1 cellular context compared by ENCODE assay signal in the genomic region with DNA sequence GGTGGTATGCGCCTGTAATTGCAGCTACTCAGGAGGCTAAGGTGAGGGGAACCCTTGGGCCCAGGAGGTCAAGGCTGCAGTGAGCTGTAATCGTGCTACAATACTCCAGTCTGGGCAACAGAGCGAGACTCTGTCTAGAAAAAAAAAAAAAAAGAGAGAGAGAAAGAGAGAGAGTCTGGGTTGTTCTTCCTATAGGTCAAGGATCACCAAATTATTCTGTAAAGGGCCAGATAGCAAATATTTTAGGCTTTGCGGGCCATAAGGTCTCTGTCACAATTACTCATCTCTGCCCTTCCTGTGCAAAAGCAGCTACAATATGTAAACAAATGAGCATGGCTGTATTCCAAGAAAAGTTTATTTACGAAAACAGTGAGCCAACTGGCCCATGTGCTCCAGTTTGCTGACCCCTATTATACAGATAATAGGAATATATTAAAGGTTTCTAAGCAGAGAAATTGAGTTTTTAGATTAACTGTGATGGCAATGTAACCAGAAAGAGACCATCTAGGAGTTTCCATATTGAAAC.
A peak's percentile ranks its signal among the peaks of the same experiment; 100 is the strongest.
TF ChIP-seq lines count a peak whose summit lies in the region.

No MANE protein-coding gene starts in this region.

TF ChIP-seq in HepG2, 621 proteins besides CTCF, POLR2A, EP300 and RAD21 (continued from another document):
- TF ChIP-seq ZNF878 (CRISPR knock-in tag; IDR thresholded peaks at IDR 0.05) = 0 out of 2 replicates have a peak, but pooled peaks have one; percentile 55
- TF ChIP-seq SIN3B (IDR thresholded peaks at IDR 0.05; ENCODE audit: low read length) = no peak
TF ChIP-seq in HepG2: peak in this region for 63.
